Comparison of ENCODE assay signal across 9 cellular contexts in the genomic region with DNA sequence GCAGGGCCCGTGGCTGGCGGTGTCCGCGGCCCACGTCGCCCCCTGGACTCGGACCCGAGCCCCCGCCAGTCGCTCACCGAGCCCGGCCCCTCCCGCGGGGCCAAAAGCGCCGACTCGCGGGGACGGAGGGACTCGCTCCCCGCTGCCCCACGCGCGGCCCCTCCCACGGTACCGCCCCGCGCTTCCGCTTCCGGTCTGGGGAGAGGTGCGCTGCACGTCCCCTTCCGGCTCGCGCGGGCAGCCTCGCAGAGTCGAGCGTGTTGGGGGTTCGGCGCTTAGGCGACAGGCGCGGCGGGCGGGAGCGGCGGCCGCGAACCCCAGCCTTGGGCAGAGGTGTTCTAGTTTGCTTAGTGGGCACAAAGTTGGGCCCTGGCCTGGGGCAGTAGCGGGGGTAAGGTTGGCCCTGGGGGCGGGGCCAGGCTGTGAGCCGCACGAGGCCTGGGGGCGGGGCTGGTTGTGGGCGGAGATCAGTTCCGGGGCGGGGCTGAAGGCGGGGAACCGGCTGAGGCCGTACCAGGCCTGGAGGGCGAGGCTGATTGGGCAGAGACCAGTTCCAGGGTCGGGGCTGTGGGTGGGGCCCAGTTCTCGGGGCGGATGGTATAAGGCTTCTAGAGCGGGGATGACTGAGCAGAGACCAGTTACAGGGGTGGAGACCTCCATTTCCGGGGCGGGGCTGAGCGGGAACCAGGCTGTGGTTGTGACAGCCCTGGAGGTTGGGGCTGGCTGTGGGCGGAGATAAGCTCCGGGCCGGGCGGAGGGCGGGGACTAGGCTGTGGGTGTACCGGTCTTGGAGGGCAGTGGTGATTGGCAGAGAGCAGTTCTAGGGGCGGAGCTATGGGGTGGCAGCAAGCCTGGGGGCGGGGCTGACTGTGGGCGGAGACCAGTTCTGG. TPM values are rescaled to one million over a fixed set of nuclear protein-coding genes. Genes with fewer than 3 reads are reported as not detected.
DNase-seq lines count a peak whose midpoint lies in the region; ATAC-seq and TF ChIP-seq lines count a peak whose summit lies in the region.
"Had no signal": no experiment of that assay in that cellular context is flagged by ENCODE, and none has a peak within 500 bp of the region (broad histone marks: within the 10 kb centered on the region; RNA-seq: fewer than 3 reads in every experiment).

A gene (plus strand): TSS at position 246 of the 890 bp plus-strand sequence. CDS start 10,302 bp downstream, outside the sequence.
A gene (minus strand): TSS at position 173 of the 890 bp plus-strand sequence. CDS start 9,645 bp downstream, outside the sequence.

- peak; percentile 99 for DNase-seq in AG08395 (ENCODE audit: low spot score)
- peak; percentile 97 for DNase-seq in NCI-H446 treated with DMSO at 0.1 percent for 48 hours (lab: John Stamatoyannopoulos, UW)
- peak; percentile 99 for DNase-seq in activated CD4-positive, alpha-beta T cell treated with anti-CD3 and anti-CD28 coated beads, Interleukin-2, amount 10 ng/mL, durations not matched to agents 24 days and 14 days
- peak; percentile 100 for DNase-seq in coronary artery (ENCODE audit: low spot score)
- peak; percentile 99 for DNase-seq in left kidney (ENCODE audit: low read depth, low spot score)
- DNase-seq in stimulated activated CD4-positive, alpha-beta T cell treated with anti-CD3 and anti-CD28 coated beads, Interleukin-2, amount 100 ng/mL, for 24 hours: peak; percentile 98 to 100

- ATAC-seq in GM19023 (IDR thresholded peaks at IDR 0.05; ENCODE audit: unreplicated experiment) (peak; percentile 86), HG03354 (IDR thresholded peaks at IDR 0.05; ENCODE audit: poor library complexity, severe bottlenecking, unreplicated experiment) (peak; percentile 86)

- H3K27ac ChIP-seq in coronary artery: peak within 1 kb of the TSS; percentile 89 to 99

- H3K4me1 Mint-ChIP-seq in activated CD4-positive, alpha-beta T cell treated with anti-CD3 and anti-CD28 coated beads, Interleukin-2, amount 10 ng/mL, durations not matched to agents 24 days and 14 days: peaks cover 15% of the 10 kb centered on the region

- intact Hi-C loops in activated CD4-positive, alpha-beta T cell treated with anti-CD3 and anti-CD28 coated beads, Interleukin-2, amount 10 ng/mL, durations not matched to agents 24 days and 14 days (cut with micrococcal nuclease): loop anchor here (1.0 to 10.0 kb wide), 3 partner anchors 308 to 1252 kb away; a partner anchor contains a TSS

- H3K4me3 ChIP-seq in coronary artery: peak within 1 kb of the TSS; percentile 99

- peaks cover 2% of the 10 kb centered on the region for H3K27me3 Mint-ChIP-seq in activated CD4-positive, alpha-beta T cell treated with anti-CD3 and anti-CD28 coated beads, Interleukin-2, amount 10 ng/mL, durations not matched to agents 24 days and 14 days

- H3K27ac Mint-ChIP-seq in activated CD4-positive, alpha-beta T cell treated with anti-CD3 and anti-CD28 coated beads, Interleukin-2, amount 10 ng/mL, durations not matched to agents 24 days and 14 days: peak within 1 kb of the TSS; percentile 97

- H3K9me3 Mint-ChIP-seq in activated CD4-positive, alpha-beta T cell treated with anti-CD3 and anti-CD28 coated beads, Interleukin-2, amount 10 ng/mL, durations not matched to agents 24 days and 14 days: peaks cover 4% of the 10 kb centered on the region

- no peak for TF ChIP-seq CTCF in coronary artery (IDR thresholded peaks at IDR 0.05)

- H3K36me3 Mint-ChIP-seq in activated CD4-positive, alpha-beta T cell treated with anti-CD3 and anti-CD28 coated beads, Interleukin-2, amount 10 ng/mL, durations not matched to agents 24 days and 14 days (ENCODE audit: low read depth): peaks cover 17% of the 10 kb centered on the region

- peak within 1 kb of the TSS; percentile 90 for H3K4me3 Mint-ChIP-seq in activated CD4-positive, alpha-beta T cell treated with anti-CD3 and anti-CD28 coated beads, Interleukin-2, amount 10 ng/mL, durations not matched to agents 24 days and 14 days

RNA-seq across cellular contexts. Expression of the first gene that starts in this region (rescaled TPM):
- total RNA-seq in activated CD4-positive, alpha-beta T cell treated with anti-CD3 and anti-CD28 coated beads, Interleukin-2, amount 10 ng/mL, durations not matched to agents 24 days and 14 days: not detected in 2 replicates
- total RNA-seq: T-helper 1 cell treated with Interleukin-12 subunit alpha and Interleukin-12 subunit beta and Interleukin-4 antibody, amounts not matched to agents 30 ng/mL and 1 ng/mL, for 36 hours had no signal

RNA-seq across cellular contexts. Expression of the second gene that starts in this region (rescaled TPM):
- total RNA-seq in activated CD4-positive, alpha-beta T cell treated with anti-CD3 and anti-CD28 coated beads, Interleukin-2, amount 10 ng/mL, durations not matched to agents 24 days and 14 days: 25.1 and 26.4 TPM in 2 replicates

Comparison
In these comparisons a context has a peak if more than half of its experiments do, and no peak if none do; other contexts are left out.
1. Peak in every context shown above with its lines: DNase-seq, ATAC-seq, H3K4me3 ChIP-seq and H3K27ac ChIP-seq.